29 cellular contexts compared by ENCODE assay signal in the genomic region with DNA sequence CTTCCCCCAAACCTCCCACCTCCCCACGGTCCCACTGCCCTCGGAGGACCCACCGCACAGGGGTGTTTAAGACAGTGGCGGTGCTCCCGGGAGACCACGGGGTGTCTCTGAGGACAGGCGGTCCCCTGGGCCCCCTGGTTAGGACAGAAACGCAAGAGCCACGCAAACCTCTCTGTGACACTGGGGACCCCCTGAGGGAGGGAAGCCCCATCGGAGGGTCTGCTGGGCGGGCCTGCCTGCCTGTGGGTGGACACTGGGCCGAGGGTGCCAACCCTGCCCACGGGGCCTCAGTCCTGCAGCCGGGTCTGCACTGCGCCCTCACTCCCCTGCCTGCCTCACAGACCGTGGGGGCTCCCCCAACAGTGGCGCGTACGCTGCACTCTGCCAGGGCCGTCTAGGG.
"Had no signal": no experiment of that assay in that cellular context is flagged by ENCODE, and none has a peak within 500 bp of the region (broad histone marks: within the 10 kb centered on the region; RNA-seq: fewer than 3 reads in every experiment).

No MANE protein-coding gene starts in this region.

- H3K9me3 Mint-ChIP-seq: natural killer cell treated with Interleukin-12 subunit alpha and Interleukin-12 subunit beta and Interleukin-15 and Interleukin-18, amount 100 ng/mL, for 72 hours had no signal

- H3K4me3 ChIP-seq: hepatocyte, left lung, lung, pancreas, suprapubic skin, thoracic aorta, tibial artery, upper lobe of right lung had no signal

- H3K36me3 Mint-ChIP-seq: mesothelial cell of epicardium; natural killer cell treated with Interleukin-12 subunit alpha and Interleukin-12 subunit beta and Interleukin-15 and Interleukin-18, amount 100 ng/mL, for 72 hours had no signal

- H3K9me3 ChIP-seq: heart left ventricle, left lung, pancreas, prostate gland, stomach, suprapubic skin, thoracic aorta, tibial artery, upper lobe of right lung had no signal

- H3K27ac ChIP-seq: hepatocyte, left lung, pancreas, skin epidermis, suprapubic skin, thoracic aorta, tibial artery, upper lobe of right lung had no signal

- H3K4me1 Mint-ChIP-seq: mesothelial cell of epicardium had no signal

- H3K4me2 ChIP-seq: hepatocyte had no signal

- H3K27me3 Mint-ChIP-seq: naive thymus-derived CD4-positive, alpha-beta T cell; natural killer cell treated with Interleukin-12 subunit alpha and Interleukin-12 subunit beta and Interleukin-15 and Interleukin-18, amount 100 ng/mL, for 72 hours had no signal

- H3K4me3 Mint-ChIP-seq: mesothelial cell of epicardium; natural killer cell treated with Interleukin-12 subunit alpha and Interleukin-12 subunit beta and Interleukin-15 and Interleukin-18, amount 100 ng/mL, for 72 hours had no signal

- H2AFZ ChIP-seq: hepatocyte had no signal

- ATAC-seq: heart left ventricle; left colon; left lung; natural killer cell treated with Interleukin-12 subunit alpha and Interleukin-12 subunit beta and Interleukin-15 and Interleukin-18, amount 100 ng/mL, for 72 hours; pancreas; sciatic nerve; upper lobe of right lung had no signal

- H3K27ac Mint-ChIP-seq: mesothelial cell of epicardium; naive thymus-derived CD4-positive, alpha-beta T cell; natural killer cell treated with Interleukin-12 subunit alpha and Interleukin-12 subunit beta and Interleukin-15 and Interleukin-18, amount 100 ng/mL, for 72 hours had no signal

- H3K27me3 ChIP-seq: heart left ventricle, hepatocyte, left lung, pancreas, stomach, suprapubic skin, upper lobe of right lung had no signal

- DNase-seq: glutamatergic neuron; heart left ventricle; islet precursor cell; left colon; mesendoderm; naive thymus-derived CD4-positive, alpha-beta T cell; nucleus accumbens; posterior cingulate gyrus; retina; stimulated activated CD4-positive, alpha-beta T cell treated with anti-CD3 and anti-CD28 coated beads, Interleukin-12 subunit alpha, Interleukin-12 subunit beta, amount 100 ng/mL, for 4 hours; stimulated activated CD4-positive, alpha-beta T cell treated with anti-CD3 and anti-CD28 coated beads, Interleukin-15, amount 100 ng/mL, for 24 hours; stimulated activated CD4-positive, alpha-beta T cell treated with anti-CD3 and anti-CD28 coated beads, Interleukin-2, amount 100 ng/mL, for 24 hours; stimulated activated CD4-positive, alpha-beta T cell treated with anti-CD3 and anti-CD28 coated beads, Interleukin-4, amount 100 ng/mL, for 1 hour; stimulated activated naive CD4-positive, alpha-beta T cell; stomach; tibial artery; trophoblast cell; upper lobe of right lung had no signal

- H3K4me1 ChIP-seq: upper lobe of right lung had no signal

- H3K36me3 ChIP-seq: left lung, pancreas, prostate gland, stomach, suprapubic skin, thoracic aorta, tibial artery, upper lobe of right lung had no signal
